10 cellular contexts compared by ENCODE assay signal in the genomic region with DNA sequence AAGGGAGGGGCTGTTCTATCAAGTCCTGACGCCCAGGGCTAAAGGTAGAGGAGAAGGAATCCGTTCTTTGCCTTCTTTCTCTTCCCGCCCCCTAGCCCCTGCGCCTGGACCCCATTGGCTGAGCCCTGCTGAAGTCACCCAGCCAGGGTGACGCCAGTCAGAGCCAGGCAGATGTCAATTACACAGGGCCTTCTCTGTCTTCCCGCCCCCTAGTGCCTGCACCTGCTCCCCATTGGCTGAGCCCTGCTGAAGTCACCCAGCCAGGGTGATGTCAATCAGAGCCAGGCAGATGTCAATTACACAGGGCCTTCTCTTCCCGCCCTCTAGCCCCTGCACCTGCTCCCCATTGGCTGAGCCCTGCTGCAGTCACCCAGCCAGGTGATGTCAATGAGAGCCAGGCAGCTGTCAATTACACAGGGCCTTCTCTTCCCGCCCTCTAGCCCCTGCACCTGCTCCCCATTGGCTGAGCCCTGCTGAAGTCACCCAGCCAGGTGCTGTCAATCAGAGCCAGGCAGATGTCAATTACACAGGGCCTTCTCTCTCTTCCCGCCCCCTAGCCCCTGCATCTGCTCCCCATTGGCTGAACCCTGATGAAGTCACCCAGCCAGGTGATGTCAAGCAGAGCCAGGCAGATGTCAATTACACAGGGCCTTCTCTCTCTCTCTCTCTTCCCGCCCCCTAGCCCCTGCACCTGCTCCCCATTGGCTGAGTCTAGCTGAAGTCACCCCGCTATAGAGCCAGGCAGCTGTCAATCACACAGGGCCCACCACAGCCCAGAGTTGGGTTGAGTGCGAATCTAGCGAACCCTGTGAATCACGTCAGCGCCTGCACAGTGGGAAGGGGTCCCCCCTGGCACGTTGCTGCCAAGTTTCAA. TPM values are rescaled to one million over a fixed set of nuclear protein-coding genes. Genes with fewer than 3 reads are reported as not detected.
A peak's percentile ranks its signal among the peaks of the same experiment; 100 is the strongest.
DNase-seq lines count a peak whose midpoint lies in the region; ATAC-seq and TF ChIP-seq lines count a peak whose summit lies in the region.
"Had no signal": no experiment of that assay in that cellular context is flagged by ENCODE, and none has a peak within 500 bp of the region (broad histone marks: within the 10 kb centered on the region; RNA-seq: fewer than 3 reads in every experiment).

No MANE protein-coding gene starts in this region.

- DNase-seq in Right ventricle myocardium inferior (ENCODE audit: missing footprints) (peak; percentile 87), right atrium auricular region (ENCODE audit: low spot score) (no peak), KG1 (lab: John Stamatoyannopoulos, UW) (peak; percentile 48), iPS-NIHi7 (ENCODE audit: extremely low spot score) (peak; percentile 75), dorsolateral prefrontal cortex (no peak), EL (no peak)
- DNase-seq in activated CD8-positive, alpha-beta memory T cell treated with anti-CD3 and anti-CD28 coated beads, Interleukin-2, amount 50 U/mL, for 4 hours, result peak; percentile 63
- peak; percentile 27 to 93 for DNase-seq in stimulated activated CD8-positive, alpha-beta memory T cell treated with anti-CD3 and anti-CD28 coated beads, Interleukin-15, amount 100 ng/mL, for 4 hours (ENCODE audit: low read depth in 2 of 2)

- no peaks in the 10 kb centered on the region for H3K36me3 ChIP-seq in right atrium auricular region

- peaks cover 0 to 6% of the 10 kb centered on the region in 2 donors for H3K4me1 ChIP-seq in right atrium auricular region
- H3K4me1 ChIP-seq: Caco-2 had no signal

- TF ChIP-seq CTCF in right atrium auricular region (IDR thresholded peaks at IDR 0.05), result no peak
- no peak for TF ChIP-seq CTCF in dorsolateral prefrontal cortex (IDR thresholded peaks at IDR 0.05 in 54 of 56, conservative IDR thresholded peaks at IDR 0.05 in 2 of 56; ENCODE audit: low read depth in 1 of 56, partially characterized antibody in 56 of 56)

- H3K9me3 ChIP-seq in right atrium auricular region, result peaks cover 0 to under 1% of the 10 kb centered on the region in 2 donors
- H3K9me3 ChIP-seq: Caco-2 had no signal

- peak; percentile 26 for ATAC-seq in Right ventricle myocardium inferior

- H3K4me3 ChIP-seq in right atrium auricular region (no peak overlapping the region), dorsolateral prefrontal cortex (peak overlapping the region in 4 of 59 donors; percentile 24 to 32 (median 30))

- no peaks in the 10 kb centered on the region for H3K27me3 ChIP-seq in right atrium auricular region
- peaks cover 0 to 16% (median 0%) of the 10 kb centered on the region in 45 donors for H3K27me3 ChIP-seq in dorsolateral prefrontal cortex

- H3K27ac ChIP-seq in right atrium auricular region (no peak overlapping the region), dorsolateral prefrontal cortex (no peak overlapping the region)

- intact Hi-C loops in Right ventricle myocardium inferior (cut with DNase I) (no loop called here), dorsolateral prefrontal cortex (cut with DNase I) (no loop called here)

RNA-seq across cellular contexts. Expression of a gene that starts 46.4 kb away (rescaled TPM):
- not detected for total RNA-seq in Right ventricle myocardium inferior
- total RNA-seq in right atrium auricular region, result not detected
- total RNA-seq in dorsolateral prefrontal cortex, result 1 to 10 TPM in 26 of 120 experiments, under 1 TPM in 27, not detected in 67; 0.40 to 2.1 (median 0.99) TPM
- total RNA-seq: Caco-2, renal cortical epithelial cell had no signal

Comparison
In these comparisons a context has a peak if more than half of its experiments do, and no peak if none do; other contexts are left out.
1. DNase-seq: peak in Right ventricle myocardium inferior (single experiment), KG1 (single experiment), activated CD8-positive, alpha-beta memory T cell treated with anti-CD3 and anti-CD28 coated beads, Interleukin-2, amount 50 U/mL, for 4 hours (single experiment), iPS-NIHi7 (single experiment) and stimulated activated CD8-positive, alpha-beta memory T cell treated with anti-CD3 and anti-CD28 coated beads, Interleukin-15, amount 100 ng/mL, for 4 hours (2 of 2); none in right atrium auricular region (single experiment), dorsolateral prefrontal cortex (0 of 10) and EL (single experiment).